Comparison of ENCODE assay signal across 9 cellular contexts in the genomic region with DNA sequence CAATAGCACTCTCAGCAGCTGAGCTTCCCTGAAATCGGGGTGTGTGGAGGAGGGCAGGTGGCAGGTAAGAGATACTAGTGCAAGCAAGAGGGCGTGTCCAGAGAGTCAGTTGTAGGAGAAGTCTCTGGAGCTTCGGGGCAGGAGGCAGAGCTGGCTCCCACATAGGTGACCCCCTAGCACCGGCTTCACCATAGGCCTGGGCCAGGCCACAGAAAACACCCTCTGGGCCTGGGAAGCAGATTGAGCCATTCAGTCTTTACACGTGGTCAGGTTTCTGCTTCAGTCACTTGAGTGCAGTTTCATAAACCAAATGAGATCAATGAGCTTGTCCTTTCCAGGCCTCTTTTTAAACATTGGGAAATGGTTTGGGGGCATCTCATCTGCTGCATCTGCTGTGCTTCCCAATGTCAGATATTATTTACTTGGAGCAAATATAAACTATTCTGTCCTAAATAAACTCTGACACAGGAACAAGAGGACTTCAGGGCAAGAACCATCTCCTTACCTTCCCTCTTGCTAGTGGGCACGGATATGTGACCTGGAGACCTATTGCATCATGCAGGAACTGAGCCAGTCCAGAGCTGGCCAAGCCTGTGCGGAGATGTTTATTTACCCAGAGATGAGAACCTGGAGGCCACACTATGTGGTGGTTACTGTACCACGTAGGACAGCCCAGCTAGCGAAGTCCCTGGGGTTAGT. TPM values are rescaled to one million over a fixed set of nuclear protein-coding genes. Genes with fewer than 3 reads are reported as not detected.
DNase-seq lines count a peak whose midpoint lies in the region; ATAC-seq, FAIRE-seq and TF ChIP-seq lines count a peak whose summit lies in the region.
"Had no signal": no experiment of that assay in that cellular context is flagged by ENCODE, and none has a peak within 500 bp of the region (broad histone marks: within the 10 kb centered on the region; RNA-seq: fewer than 3 reads in every experiment).

No MANE protein-coding gene starts in this region.

- H3K27ac ChIP-seq in GM12878 (ENCODE audit: control insufficient read depth, insufficient read depth) = no peak overlapping the region
- peak overlapping the region; percentile 81 for H3K27ac ChIP-seq in lower lobe of right lung
- H3K27ac ChIP-seq in tibial nerve = peak overlapping the region; percentile 10 to 94 (median 84)

- H3K36me3 ChIP-seq in GM12878 (ENCODE audit: control insufficient read depth in 2 of 2, insufficient read depth in 2 of 2, low read length in 1 of 2) (peaks cover 0 to 8% of the 10 kb centered on the region in 2 experiments; a peak in 2 of 4 replicates), lower lobe of right lung (no peaks in the 10 kb centered on the region), tibial nerve (no peaks in the 10 kb centered on the region)

- peak overlapping the region; percentile 34; the same call in 1 of the 2 replicates for H3K4me2 ChIP-seq in GM12878 (ENCODE audit: control insufficient read depth, insufficient read depth)

- ATAC-seq in GM12878 = peak; percentile 31
- peak; percentile 67 to 70 for ATAC-seq in lower lobe of right lung
- ATAC-seq in HG03095 (IDR thresholded peaks at IDR 0.05; ENCODE audit: unreplicated experiment) = no peak
- ATAC-seq in GM19455 (IDR thresholded peaks at IDR 0.05; ENCODE audit: unreplicated experiment) = no peak

- FAIRE-seq in GM12878 (lab: Jason Lieb, UNC) = peak; percentile 31
- FAIRE-seq: islet of Langerhans had no signal

- POLR2A ChIA-PET in GM12878 (lab: Charles Lee) = interaction anchor here (1.3 to 3.5 kb wide), 9 partner anchors 8 to 138 kb away, joined by 3 to 40 read pairs (median 15); no protein-coding TSS in a partner anchor

- CTCF ChIA-PET in GM12878 (lab: Yijun Ruan, JAX) = interaction anchor here (1.6 to 13.0 kb wide), 5 partner anchors 11 to 73 kb away, joined by 7 to 138 read pairs (median 24); no protein-coding TSS in a partner anchor

- TF ChIP-seq RAD21 in GM12878 (IDR thresholded peaks at IDR 0.05; ENCODE audit: insufficient read depth, low read depth, low read length) = no peak

- no peaks in the 10 kb centered on the region for H3K79me2 ChIP-seq in GM12878 (ENCODE audit: control insufficient read depth, insufficient read depth, low read length)

- WGBS in GM12878 (ENCODE audit: insufficient coverage, insufficient replicate concordance, low lambda C conversion rate, missing lambda C conversion rate) = 41% methylated on average over 9 of the region's 9 CpGs
- WGBS in tibial nerve, 2 donors = 53 to 64% methylated on average over 9 of the region's 9 CpGs

- H3K27me3 ChIP-seq in GM12878 (replicated peaks in 1 of 2; ENCODE audit: control insufficient read depth in 2 of 2, insufficient read depth in 2 of 2, low read length in 1 of 2) = no peaks in the 10 kb centered on the region
- H3K27me3 ChIP-seq in lower lobe of right lung (ENCODE audit: low read depth) = no peaks in the 10 kb centered on the region
- no peaks in the 10 kb centered on the region for H3K27me3 ChIP-seq in tibial nerve

- no peak for TF ChIP-seq CTCF in GM12878 (IDR thresholded peaks at IDR 0.05 in 2 of 3, conservative IDR thresholded peaks at IDR 0.05 in 1 of 3; ENCODE audit: control insufficient read depth in 2 of 3, extremely low read depth in 1 of 3, insufficient read depth in 1 of 3, low read depth in 3 of 3, low read length in 3 of 3)
- no peak for TF ChIP-seq CTCF in lower lobe of right lung (IDR thresholded peaks at IDR 0.05)
- no peak for TF ChIP-seq CTCF in tibial nerve (IDR thresholded peaks at IDR 0.05)
- no peak for TF ChIP-seq CTCF in GM13976 (IDR thresholded peaks at IDR 0.05; ENCODE audit: borderline replicate concordance, control extremely low read depth, extremely low read depth, insufficient read depth, missing control alignments)

- no TSS peak for BruUV-seq in GM12878 (replicated peaks; lab: Mats Ljungman, UMichigan)

- RAD21 ChIA-PET in GM12878 (lab: Charles Lee; ENCODE audit: unreplicated experiment) = interaction anchor here (0.6 to 21.1 kb wide), 10 partner anchors 10 to 245 kb away, joined by 3 to 514 read pairs (median 6); no protein-coding TSS in a partner anchor

- H3K9ac ChIP-seq in GM12878 (ENCODE audit: control insufficient read depth, insufficient read depth, low read length) = no peak overlapping the region

- in situ Hi-C loops in Caki2 (cut with HindIII; ENCODE audit: low pct_unique_long_range_greater_than_20kb, low sequenced_read_pairs) (no loop called here), GM12878 (cut with MboI) (loop anchor here (25.0 kb wide), 1 partner anchor 112 kb away; the partner anchor contains the start of gene IGFBP4), GM13976 (cut with MboI; ENCODE audit: low sequenced_read_pairs, unreplicated experiment) (no loop called here)

- H3K9me3 ChIP-seq in GM12878 (replicated peaks; ENCODE audit: control insufficient read depth, insufficient read depth, low read length) (no peaks in the 10 kb centered on the region; the same call in 2 of the 3 replicates), lower lobe of right lung (no peaks in the 10 kb centered on the region), tibial nerve (no peaks in the 10 kb centered on the region)

- no peaks in the 10 kb centered on the region for H4K20me1 ChIP-seq in GM12878 (ENCODE audit: control insufficient read depth, insufficient read depth)

- H3K4me3 ChIP-seq in GM12878 (no peak overlapping the region), lower lobe of right lung (no peak overlapping the region), tibial nerve (no peak overlapping the region)

- no peak for TF ChIP-seq EP300 in GM12878 (IDR thresholded peaks at IDR 0.05; ENCODE audit: borderline replicate concordance in 1 of 2, control insufficient read depth in 1 of 2, low read depth in 2 of 2, low read length in 2 of 2)
- peak in 1 of 2 donors; percentile 88 for TF ChIP-seq EP300 in tibial nerve (IDR thresholded peaks at IDR 0.05)

- DNase-seq in Caki2 (ENCODE audit: low read depth) (peak; percentile 67), NCI-H2171 treated with DMSO at 0.1 percent for 48 hours (lab: John Stamatoyannopoulos, UW) (peak; percentile 78), GM12878 (ENCODE audit: low read depth, low spot score) (no peak), lower lobe of right lung (peak; percentile 71), tibial nerve (ENCODE audit: low spot score in 2 of 2) (peak; percentile 63 to 82), GM13976 (ENCODE audit: low spot score) (no peak)

- H3K4me1 ChIP-seq in GM12878 (ENCODE audit: control insufficient read depth, insufficient read depth, low read length) (peaks cover 31% of the 10 kb centered on the region), lower lobe of right lung (peaks cover 72% of the 10 kb centered on the region), tibial nerve (peaks cover 7 to 71% (median 58%) of the 10 kb centered on the region in 4 donors)

- H2AFZ ChIP-seq in GM12878 (ENCODE audit: control insufficient read depth, low read depth, low read length) = no peak overlapping the region

- intact Hi-C loops in GM12878 (cut with micrococcal nuclease; ENCODE audit: unreplicated experiment) (loop anchor here (5.0 to 10.0 kb wide), 2 partner anchors 187 to 246 kb away; partner anchors contain the start of genes GJD3 and KRT28), lower lobe of right lung (cut with DNase I) (no loop called here)

- SMC1A ChIA-PET in GM12878 (lab: Charles Lee; ENCODE audit: uncharacterized antibody, unreplicated experiment) = interaction anchor here (0.5 to 21.2 kb wide), 13 partner anchors 12 to 1004 kb away, joined by 3 to 430 read pairs (median 5); partner anchors contain the start of genes CCR7 and TOP2A

- TF ChIP-seq POLR2A in GM12878 (IDR thresholded peaks at IDR 0.05; ENCODE audit: low read depth, low read length) (peak; percentile 48; the same call in 1 of the 2 replicates), tibial nerve (IDR thresholded peaks at IDR 0.05) (no peak)

RNA-seq across cellular contexts. Expression of gene CCR7, which starts 16.1 kb away (rescaled TPM):
- total RNA-seq in Caki2 (2014; rRNA removed; shearing (Covaris generic); ENCODE audit: low replicate concordance) = not detected in 2 replicates
- total RNA-seq in GM12878 (2013; cell fraction: nucleolus; rRNA removed) = 1,072 and 1,160 TPM in 2 replicates
- 235 and 242 TPM in 2 replicates for total RNA-seq in GM12878 (2014; rRNA removed)
- total RNA-seq in GM12878 (2014; rRNA removed; fragmentation: Illumina TruSeq; extraction: Trizol) = 131 and 136 TPM in 2 replicates
- 192 and 209 TPM in 2 replicates for total RNA-seq in GM12878 (2021)
- polyA plus RNA-seq in GM12878 (2011; ENCODE audit: low read depth) = 96.4 TPM
- polyA plus RNA-seq in GM12878 (2011; rRNA removed) = 696 and 1,171 TPM in 2 replicates
- 1,486 and 1,699 TPM in 2 replicates for polyA plus RNA-seq in GM12878 (2011; cell fraction: cytosol; rRNA removed)
- polyA plus RNA-seq in GM12878 (2011; cell fraction: nucleus; rRNA removed) = 1,140 and 1,750 TPM in 2 replicates
- 149 and 215 TPM in 2 replicates for polyA plus RNA-seq in GM12878 (2012)
- polyA plus RNA-seq in GM12878 (2014; fragmentation: Illumina TruSeq; extraction: Trizol) = 171 and 245 TPM in 2 replicates
- polyA plus RNA-seq in GM12878 (2014; fragmentation: Nextera tagmentation; extraction: Ambion mirVana) = 100 to 1,000 TPM; 235 to 294 TPM
- 258 and 274 TPM in 2 replicates for polyA plus RNA-seq in GM12878 (2014; rRNA removed)
- polyA plus RNA-seq in GM12878 (2016; fragmentation: Nextera tagmentation; extraction: Ambion mirVana) = 100 to 1,000 TPM; 571 to 606 TPM
- polyA minus RNA-seq in GM12878 (2011; rRNA and poly(A)+ RNA removed) = 2,298 and 2,348 TPM in 2 replicates
- 332 and 352 TPM in 2 replicates for polyA minus RNA-seq in GM12878 (2011; cell fraction: cytosol; rRNA and poly(A)+ RNA removed)
- polyA minus RNA-seq in GM12878 (2011; cell fraction: nucleus; rRNA and poly(A)+ RNA removed) = 378 and 542 TPM in 2 replicates
- total RNA-seq in lower lobe of right lung = 2.2 TPM
- 1 to 10 TPM in 1 of 4 donors, not detected in 3; 1.5 TPM for total RNA-seq in tibial nerve

RNA-seq across cellular contexts. Expression of gene TNS4, which starts 47.7 kb away (rescaled TPM):
- not detected in 2 replicates for total RNA-seq in Caki2 (2014; rRNA removed; shearing (Covaris generic); ENCODE audit: low replicate concordance)
- 1.9 and 3.5 TPM in 2 replicates for total RNA-seq in GM12878 (2013; cell fraction: nucleolus; rRNA removed)
- total RNA-seq in GM12878 (2014; rRNA removed) (0.16 and 0.34 TPM in 2 replicates), GM12878 (2014; rRNA removed; fragmentation: Illumina TruSeq; extraction: Trizol) (0.31 and 0.46 TPM in 2 replicates), GM12878 (2021) (0.90 and 1.0 TPM in 2 replicates), lower lobe of right lung (0.68 TPM), tibial nerve (under 1 TPM in 1 of 4 donors, not detected in 3; 0.30 TPM)
- not detected for polyA plus RNA-seq in GM12878 (2011; ENCODE audit: low read depth)
- polyA plus RNA-seq in GM12878 (2011; rRNA removed) (0.35 and 0.69 TPM in 2 replicates), GM12878 (2014; fragmentation: Illumina TruSeq; extraction: Trizol) (0.49 and 0.85 TPM in 2 replicates), GM12878 (2014; fragmentation: Nextera tagmentation; extraction: Ambion mirVana) (not detected), GM12878 (2014; rRNA removed) (0.67 and 1.2 TPM in 2 replicates), GM12878 (2016; fragmentation: Nextera tagmentation; extraction: Ambion mirVana) (under 1 TPM; 0.10 to 0.79 TPM)
- 0.79 TPM in 2 replicates for polyA plus RNA-seq in GM12878 (2011; cell fraction: cytosol; rRNA removed)
- polyA plus RNA-seq in GM12878 (2011; cell fraction: nucleus; rRNA removed) = 0.39 and 0.61 TPM in 2 replicates
- polyA plus RNA-seq in GM12878 (2012) = 0.13 TPM in 1 of 2 replicates, not detected in the other
- 1.5 and 4.2 TPM in 2 replicates for polyA minus RNA-seq in GM12878 (2011; rRNA and poly(A)+ RNA removed)
- 0.21 and 1.3 TPM in 2 replicates for polyA minus RNA-seq in GM12878 (2011; cell fraction: cytosol; rRNA and poly(A)+ RNA removed)
- polyA minus RNA-seq in GM12878 (2011; cell fraction: nucleus; rRNA and poly(A)+ RNA removed) = 1.2 and 2.5 TPM in 2 replicates

Comparison
In these comparisons a context has a peak if more than half of its experiments do, and no peak if none do; other contexts are left out.
1. DNase-seq: peak in Caki2 (single experiment), NCI-H2171 treated with DMSO at 0.1 percent for 48 hours (single experiment), lower lobe of right lung (single experiment) and tibial nerve (2 of 2); none in GM12878 (single experiment) and GM13976 (single experiment).
2. ATAC-seq: peak in GM12878 (single experiment) and lower lobe of right lung (2 of 2); none in HG03095 (single experiment) and GM19455 (single experiment).
3. RNA of gene CCR7, which starts 16.1 kb away (total RNA-seq): 131 to 1,160 TPM in GM12878; 2.2 TPM in lower lobe of right lung (single experiment), not detected in Caki2 and 1.5 TPM in tibial nerve; every median in the first group is over 10 times any median in the second.